11 cellular contexts compared by ENCODE assay signal in genomic region chr11:12166299-12167092, GRCh38. TPM values are rescaled to one million over a fixed set of nuclear protein-coding genes. Genes with fewer than 3 reads are reported as not detected.
DNase-seq lines count a peak whose midpoint lies in the region; ATAC-seq and TF ChIP-seq lines count a peak whose summit lies in the region.
"Had no signal": no experiment of that assay in that cellular context is flagged by ENCODE, and none has a peak within 500 bp of the region (broad histone marks: within the 10 kb centered on the region; RNA-seq: fewer than 3 reads in every experiment).

No MANE protein-coding gene starts in this region.

- peak overlapping the region; percentile 93 for H3K27ac ChIP-seq in left ventricle myocardium inferior (replicated peaks)
- H3K27ac ChIP-seq in brain microvascular endothelial cell, result peak overlapping the region; percentile 95
- H3K27ac ChIP-seq in muscle layer of colon (ENCODE audit: low read depth, low read length), result peak overlapping the region; percentile 47
- peak overlapping the region; percentile 84 to 88 for H3K27ac ChIP-seq in uterus
- H3K27ac ChIP-seq in prostate gland, result no peak overlapping the region

- no peak overlapping the region for H3K9ac ChIP-seq in muscle layer of colon (ENCODE audit: low read length)

- no peaks in the 10 kb centered on the region for H3K27me3 ChIP-seq in left ventricle myocardium inferior (ENCODE audit: low read depth)
- no peaks in the 10 kb centered on the region for H3K27me3 ChIP-seq in brain microvascular endothelial cell (replicated peaks)
- H3K27me3 ChIP-seq in muscle layer of colon (ENCODE audit: control insufficient read depth in 1 of 2, insufficient read depth in 2 of 2, low read length in 2 of 2), result no peaks in the 10 kb centered on the region
- H3K27me3 ChIP-seq in uterus, result no peaks in the 10 kb centered on the region
- no peaks in the 10 kb centered on the region for H3K27me3 ChIP-seq in prostate gland (replicated peaks; ENCODE audit: insufficient read depth)

- H3K4me1 ChIP-seq in left ventricle myocardium inferior, result peaks cover 95% of the 10 kb centered on the region
- H3K4me1 ChIP-seq in muscle layer of colon (ENCODE audit: insufficient read depth, low read length), result peaks cover 78% of the 10 kb centered on the region
- peaks cover 4 to 10% of the 10 kb centered on the region in 2 donors for H3K4me1 ChIP-seq in uterus
- no peaks in the 10 kb centered on the region for H3K4me1 ChIP-seq in prostate gland (replicated peaks)

- TF ChIP-seq CTCF in left ventricle myocardium inferior (IDR thresholded peaks at IDR 0.05; ENCODE audit: borderline replicate concordance) (no peak), brain microvascular endothelial cell (IDR thresholded peaks at IDR 0.05; ENCODE audit: low read depth, low read length, missing control alignments) (no peak), uterus (IDR thresholded peaks at IDR 0.05) (no peak), prostate gland (IDR thresholded peaks at IDR 0.05) (no peak)

- in situ Hi-C loops in brain microvascular endothelial cell (cut with HindIII; ENCODE audit: low pct_ligation_motif_present, low sequenced_read_pairs), result no loop called here

- 89% methylated on average over 5 of the region's 5 CpGs for WGBS in prostate gland

- no peaks in the 10 kb centered on the region for H3K9me3 ChIP-seq in left ventricle myocardium inferior (replicated peaks)
- H3K9me3 ChIP-seq in muscle layer of colon (ENCODE audit: low read length), result no peaks in the 10 kb centered on the region
- H3K9me3 ChIP-seq in uterus, result no peaks in the 10 kb centered on the region
- no peaks in the 10 kb centered on the region for H3K9me3 ChIP-seq in prostate gland

- H3K4me3 ChIP-seq in left ventricle myocardium inferior (no peak overlapping the region), brain microvascular endothelial cell (ENCODE audit: low read depth, low read length) (no peak overlapping the region), muscle layer of colon (ENCODE audit: low read depth in 1 of 2, low read length in 2 of 2) (no peak overlapping the region), uterus (no peak overlapping the region), prostate gland (no peak overlapping the region)

- no peak for ATAC-seq in Right ventricle myocardium superior (ENCODE audit: poor library complexity)
- ATAC-seq: stimulated activated memory B cell treated with anti-CD40 and anti-IgM and Interleukin-4, amounts not matched to agents 10 μg/mL and 1 μg/mL and 100 μg/mL, for 72 hours had no signal

- H3K36me3 ChIP-seq in left ventricle myocardium inferior (peaks cover 12% of the 10 kb centered on the region), brain microvascular endothelial cell (replicated peaks) (peaks cover 75% of the 10 kb centered on the region), muscle layer of colon (ENCODE audit: insufficient read depth, low read length) (peaks cover 3% of the 10 kb centered on the region), uterus (no peaks in the 10 kb centered on the region), prostate gland (no peaks in the 10 kb centered on the region)

- no peak for DNase-seq in left ventricle myocardium inferior
- no peak for DNase-seq in Right ventricle myocardium superior
- DNase-seq in brain microvascular endothelial cell, result no peak
- DNase-seq in uterus, result no peak
- no peak for DNase-seq in nucleus accumbens (lab: John Stamatoyannopoulos, UW)
- no peak for DNase-seq in prostate gland (ENCODE audit: low spot score)
- no peak for DNase-seq in NCI-H2107 (lab: John Stamatoyannopoulos, UW)
- DNase-seq: activated effector memory CD4-positive, alpha-beta T cell treated with anti-CD3 and anti-CD28 coated beads, Interleukin-2, amount 50 U/mL, for 16 hours; effector memory CD4-positive, alpha-beta T cell had no signal

- intact Hi-C loops in left ventricle myocardium inferior (cut with micrococcal nuclease) (no loop called here), Right ventricle myocardium superior (cut with DNase I) (loop anchor here (10.0 kb wide), 1 partner anchor 58 kb away; no protein-coding TSS in a partner anchor), uterus (cut with DNase I; ENCODE audit: low total_unique reads) (no loop called here), prostate gland (cut with DNase I) (no loop called here)

- TF ChIP-seq POLR2A in uterus (IDR thresholded peaks at IDR 0.05) (no peak), prostate gland (IDR thresholded peaks at IDR 0.05) (no peak)

RNA-seq across cellular contexts. Expression of gene MICAL2, which starts 56.1 kb away (rescaled TPM):
- total RNA-seq in left ventricle myocardium inferior (85.0 TPM), Right ventricle myocardium superior (34.8 TPM), uterus (100 to 1,000 TPM in 1 of 4 donors, 10 to 100 TPM in 3; 29.6 to 139 (median 53.1) TPM), prostate gland (100 to 1,000 TPM in 1 of 2 donors, 10 to 100 TPM in 1; 13.1 to 285 TPM)

Comparison
In these comparisons a context has a peak if more than half of its experiments do, and no peak if none do; other contexts are left out.
1. H3K27ac ChIP-seq: peak in left ventricle myocardium inferior (single experiment), brain microvascular endothelial cell (single experiment), muscle layer of colon (single experiment) and uterus (2 of 2); none in prostate gland (0 of 2).